Comparison of ENCODE assay signal across 22 cellular contexts in the genomic region with DNA sequence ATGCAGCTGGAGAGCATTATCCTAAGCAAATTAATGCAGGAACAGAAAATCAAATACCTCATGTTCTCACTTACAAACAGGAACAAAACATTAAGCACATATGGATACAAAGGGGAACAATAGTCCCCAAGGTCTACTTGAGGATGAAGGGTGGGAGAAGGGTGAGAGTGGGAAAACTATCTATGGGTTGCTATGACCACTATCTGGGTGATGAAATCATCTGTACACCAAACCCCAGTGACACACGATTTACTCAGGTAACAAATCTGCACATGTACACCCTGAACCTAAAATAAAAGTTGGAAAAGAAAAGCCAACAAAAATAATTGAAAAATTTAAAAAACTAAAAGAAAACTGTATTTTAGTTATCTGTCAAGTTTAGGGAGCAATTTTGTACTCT.
"Had no signal": no experiment of that assay in that cellular context is flagged by ENCODE, and none has a peak within 500 bp of the region (broad histone marks: within the 10 kb centered on the region; RNA-seq: fewer than 3 reads in every experiment).

No MANE protein-coding gene starts in this region.

- H3K4me2 ChIP-seq: neural progenitor cell had no signal

- H3K27ac ChIP-seq: dorsolateral prefrontal cortex, gastrocnemius medialis, neural progenitor cell, parathyroid adenoma, suprapubic skin, upper lobe of right lung, uterus had no signal

- ATAC-seq: gastrocnemius medialis; left lobe of liver; naive thymus-derived CD4-positive, alpha-beta T cell; stimulated activated naive CD8-positive, alpha-beta T cell treated with anti-CD3 and anti-CD28 coated beads, Interleukin-15, amount 100 ng/mL, for 72 hours; upper lobe of right lung had no signal

- H3K4me1 ChIP-seq: gastrocnemius medialis, neural progenitor cell, parathyroid adenoma, uterus had no signal

- FAIRE-seq: kidney, small intestine had no signal

- H3K79me2 ChIP-seq: parathyroid adenoma had no signal

- DNase-seq: dorsolateral prefrontal cortex; effector CD4-positive, alpha-beta T cell; gastrocnemius medialis; head of caudate nucleus; kidney; mammary epithelial cell; mesendoderm; midbrain; naive thymus-derived CD4-positive, alpha-beta T cell; right lobe of liver; small intestine; stimulated activated CD4-positive, alpha-beta T cell treated with anti-CD3 and anti-CD28 coated beads, Interleukin-15, amount 100 ng/mL, for 24 hours; stimulated activated CD4-positive, alpha-beta T cell treated with anti-CD3 and anti-CD28 coated beads, Interleukin-2, amount 100 ng/mL, for 48 hours; stimulated activated naive CD4-positive, alpha-beta T cell; stimulated activated naive CD8-positive, alpha-beta T cell treated with anti-CD3 and anti-CD28 coated beads, Interleukin-15, amount 100 ng/mL, for 72 hours; transverse colon; upper lobe of right lung; uterus had no signal

- H3K36me3 ChIP-seq: gastrocnemius medialis, neural progenitor cell, suprapubic skin, transverse colon, upper lobe of right lung, uterus had no signal

- H3K4me3 ChIP-seq: dorsolateral prefrontal cortex, gastrocnemius medialis, neural progenitor cell, right lobe of liver, suprapubic skin, transverse colon, upper lobe of right lung, uterus had no signal

- H3K9me3 ChIP-seq: gastrocnemius medialis, right lobe of liver, suprapubic skin, transverse colon, upper lobe of right lung, uterus had no signal

- H3K27me3 ChIP-seq: gastrocnemius medialis, right lobe of liver, suprapubic skin, transverse colon, upper lobe of right lung, uterus had no signal

- H3K9ac ChIP-seq: neural progenitor cell, parathyroid adenoma had no signal

- H2AFZ ChIP-seq: neural progenitor cell, parathyroid adenoma had no signal
